Comparison of ENCODE assay signal across 1 cellular context in the genomic region with DNA sequence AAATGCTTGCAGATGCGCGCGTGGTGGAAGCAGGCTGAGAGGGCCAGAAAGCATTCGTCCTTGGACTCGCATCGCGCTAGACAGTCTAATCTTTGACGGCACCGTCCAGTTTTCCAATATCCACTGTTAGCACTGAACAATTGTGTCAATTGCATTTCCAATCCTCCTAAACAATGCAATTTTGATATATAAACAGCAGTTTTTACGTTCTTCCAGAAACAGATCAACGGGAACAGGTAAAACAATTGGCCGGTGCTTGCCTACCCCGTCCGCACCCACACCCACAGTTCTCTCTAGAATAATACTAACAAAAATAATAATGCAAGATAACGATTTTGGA.
TF ChIP-seq lines count a peak whose summit lies in the region.

No MANE protein-coding gene starts in this region.

TF ChIP-seq in endothelial cell of umbilical vein, 7 proteins besides CTCF, POLR2A, EP300 and RAD21 (continued from another document):
- TF ChIP-seq, protein P1, sequence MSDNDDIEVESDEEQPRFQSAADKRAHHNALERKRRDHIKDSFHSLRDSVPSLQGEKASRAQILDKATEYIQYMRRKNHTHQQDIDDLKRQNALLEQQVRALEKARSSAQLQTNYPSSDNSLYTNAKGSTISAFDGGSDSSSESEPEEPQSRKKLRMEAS (IDR thresholded peaks at IDR 0.05; ENCODE audit: insufficient read depth, insufficient read length) = no peak
- TF ChIP-seq GATA2 (IDR thresholded peaks at IDR 0.05; ENCODE audit: insufficient read depth, insufficient read length, low read depth, low read length) = no peak
- TF ChIP-seq POLR2AphosphoS5 (IDR thresholded peaks at IDR 0.05; ENCODE audit: insufficient read depth, low read depth, low read length) = no peak
- no peak for TF ChIP-seq JUN (IDR thresholded peaks at IDR 0.05; ENCODE audit: borderline replicate concordance, insufficient read depth, insufficient read length, low read depth)
- no peak for TF ChIP-seq MYC (IDR thresholded peaks at IDR 0.05; ENCODE audit: low read depth, low read length)
TF ChIP-seq in endothelial cell of umbilical vein: peak in this region for 0.
